In genomic region chr17:3838206-3838605, GRCh38 we compare ENCODE assay signal across 19 cellular contexts. TPM values are rescaled to one million over a fixed set of nuclear protein-coding genes. Genes with fewer than 3 reads are reported as not detected.
DNase-seq lines count a peak whose midpoint lies in the region; ATAC-seq and TF ChIP-seq lines count a peak whose summit lies in the region.
"Had no signal": no experiment of that assay in that cellular context is flagged by ENCODE, and none has a peak within 500 bp of the region (broad histone marks: within the 10 kb centered on the region; RNA-seq: fewer than 3 reads in every experiment).

No MANE protein-coding gene starts in this region.

- TF ChIP-seq CTCF in right atrium auricular region (IDR thresholded peaks at IDR 0.05) (no peak), WTC11 (IDR thresholded peaks at IDR 0.05) (no peak), adrenal gland (IDR thresholded peaks at IDR 0.05) (no peak)

- peaks cover 58% of the 10 kb centered on the region for H3K36me3 Mint-ChIP-seq in WTC11

- TF ChIP-seq POLR2A in adrenal gland (IDR thresholded peaks at IDR 0.05), result no peak

- intact Hi-C loops in left cardiac atrium (cut with DNase I) (no loop called here), adrenal gland (cut with DNase I) (no loop called here)

- no peaks in the 10 kb centered on the region for H3K27me3 ChIP-seq in right atrium auricular region
- H3K27me3 ChIP-seq in muscle layer of duodenum (ENCODE audit: low read depth, low read length), result no peaks in the 10 kb centered on the region
- no peaks in the 10 kb centered on the region for H3K27me3 ChIP-seq in adrenal gland

- peak overlapping the region; percentile 63; the same call in 1 of the 2 replicates for H3K27ac Mint-ChIP-seq in WTC11
- H3K27ac Mint-ChIP-seq: activated CD4-positive, alpha-beta memory T cell treated with anti-CD3 and anti-CD28 coated beads for 36 hours had no signal

- CTCF ChIA-PET in WTC11 (lab: Charles Lee), result interaction anchor here (1.2 to 2.3 kb wide), 3 partner anchors 11 to 155 kb away, joined by 5 to 13 read pairs (median 7); no protein-coding TSS in a partner anchor

- H3K9me3 ChIP-seq in right atrium auricular region (no peaks in the 10 kb centered on the region), muscle layer of duodenum (ENCODE audit: control insufficient read depth in 1 of 2, low read length in 2 of 2) (no peaks in the 10 kb centered on the region), adrenal gland (replicated peaks in 1 of 3) (no peaks in the 10 kb centered on the region)

- H3K27me3 Mint-ChIP-seq in WTC11 (ENCODE audit: low read depth), result no peaks in the 10 kb centered on the region
- H3K27me3 Mint-ChIP-seq: activated CD4-positive, alpha-beta memory T cell treated with anti-CD3 and anti-CD28 coated beads for 36 hours; central memory CD8-positive, alpha-beta T cell; stimulated activated naive CD8-positive, alpha-beta T cell treated with anti-CD3 and anti-CD28 coated beads, Interleukin-15, amount 100 ng/mL, for 72 hours had no signal

- ATAC-seq in left cardiac atrium (no peak), WTC11 (no peak), GM19452 (IDR thresholded peaks at IDR 0.05; ENCODE audit: unreplicated experiment) (no peak), HG03354 (IDR thresholded peaks at IDR 0.05; ENCODE audit: poor library complexity, severe bottlenecking, unreplicated experiment) (no peak)
- ATAC-seq: left ventricle myocardium superior; stimulated activated naive CD8-positive, alpha-beta T cell treated with anti-CD3 and anti-CD28 coated beads, Interleukin-15, amount 100 ng/mL, for 72 hours had no signal

- no peak overlapping the region for H3K4me3 Mint-ChIP-seq in WTC11
- H3K4me3 Mint-ChIP-seq: activated CD4-positive, alpha-beta memory T cell treated with anti-CD3 and anti-CD28 coated beads for 36 hours; central memory CD8-positive, alpha-beta T cell; stimulated activated naive CD8-positive, alpha-beta T cell treated with anti-CD3 and anti-CD28 coated beads, Interleukin-15, amount 100 ng/mL, for 72 hours had no signal

- no peaks in the 10 kb centered on the region for H3K4me1 Mint-ChIP-seq in WTC11

- peaks cover 0 to 22% of the 10 kb centered on the region in 2 donors for H3K4me1 ChIP-seq in right atrium auricular region
- H3K4me1 ChIP-seq in muscle layer of duodenum (ENCODE audit: control insufficient read depth in 1 of 2, insufficient read depth in 2 of 2, low read length in 2 of 2), result no peaks in the 10 kb centered on the region
- peaks cover 8 to 12% of the 10 kb centered on the region in 2 donors for H3K4me1 ChIP-seq in adrenal gland (replicated peaks in 1 of 2)

- H3K27ac ChIP-seq in right atrium auricular region (peak overlapping the region; percentile 19 to 40), muscle layer of duodenum (ENCODE audit: low read length) (peak overlapping the region; percentile 59), adrenal gland (no peak overlapping the region)
- H3K27ac ChIP-seq: GM23248 had no signal

- 80 to 90% (median 87%) methylated on average over 12 of the region's 12 CpGs for WGBS in adrenal gland, 4 donors

- H3K4me3 ChIP-seq in right atrium auricular region (no peak overlapping the region), muscle layer of duodenum (ENCODE audit: low read depth in 1 of 2, low read length in 2 of 2) (no peak overlapping the region), adrenal gland (no peak overlapping the region)
- H3K4me3 ChIP-seq: GM23248, SK-N-MC had no signal

- no peaks in the 10 kb centered on the region for H3K9me3 Mint-ChIP-seq in WTC11
- H3K9me3 Mint-ChIP-seq: activated CD4-positive, alpha-beta memory T cell treated with anti-CD3 and anti-CD28 coated beads for 36 hours; central memory CD8-positive, alpha-beta T cell; stimulated activated naive CD8-positive, alpha-beta T cell treated with anti-CD3 and anti-CD28 coated beads, Interleukin-15, amount 100 ng/mL, for 72 hours had no signal

- H3K36me3 ChIP-seq in right atrium auricular region, result peaks cover 49% of the 10 kb centered on the region
- peaks cover 28 to 41% of the 10 kb centered on the region in 2 donors for H3K36me3 ChIP-seq in muscle layer of duodenum (ENCODE audit: control insufficient read depth in 1 of 2, insufficient read depth in 2 of 2, low read length in 2 of 2)
- peaks cover 0 to 42% of the 10 kb centered on the region in 2 donors for H3K36me3 ChIP-seq in adrenal gland (replicated peaks in 1 of 2)

- no peak for DNase-seq in right atrium auricular region (ENCODE audit: low spot score)
- no peak for DNase-seq in left cardiac atrium
- DNase-seq in WTC11 (ENCODE audit: low spot score), result no peak
- no peak for DNase-seq in NCI-H345 (lab: John Stamatoyannopoulos, UW)
- no peak for DNase-seq in adrenal gland
- DNase-seq: activated CD4-positive, alpha-beta memory T cell treated with anti-CD3 and anti-CD28 coated beads for 36 hours; COR-L47; GM23248; hypothalamus; left ventricle myocardium superior; NCI-H1694 treated with DMSO at 0.1 percent for 48 hours; NCI-H524; stimulated activated CD4-positive, alpha-beta T cell treated with anti-CD3 and anti-CD28 coated beads, Interleukin-15, amount 100 ng/mL, for 24 hours; stimulated activated naive CD8-positive, alpha-beta T cell treated with anti-CD3 and anti-CD28 coated beads, Interleukin-15, amount 100 ng/mL, for 72 hours had no signal

- POLR2A ChIA-PET in WTC11 (lab: Charles Lee), result interaction anchor here (1.2 kb wide), 1 partner anchor 8 kb away, joined by 4 read pairs; the partner anchor contains the start of gene NCBP3

TF ChIP-seq in WTC11, 78 proteins besides CTCF, POLR2A, EP300 and RAD21 (continues in another document):
- TF ChIP-seq ELF4 (CRISPR knock-in tag; IDR thresholded peaks at IDR 0.05; ENCODE audit: low read depth), result no peak
- no peak for TF ChIP-seq NR3C1 (CRISPR knock-in tag; conservative IDR thresholded peaks at IDR 0.05; ENCODE audit: low read depth)
- TF ChIP-seq GRHL2 (CRISPR knock-in tag; IDR thresholded peaks at IDR 0.05; ENCODE audit: insufficient replicate concordance, severe bottlenecking), result no peak
- TF ChIP-seq EMX1 (CRISPR knock-in tag; IDR thresholded peaks at IDR 0.05), result no peak
- no peak for TF ChIP-seq RELA (CRISPR knock-in tag; IDR thresholded peaks at IDR 0.05; ENCODE audit: borderline replicate concordance)
- no peak for TF ChIP-seq GABPB1 (CRISPR knock-in tag; IDR thresholded peaks at IDR 0.05)
- no peak for TF ChIP-seq ZNF532 (CRISPR knock-in tag; IDR thresholded peaks at IDR 0.05; ENCODE audit: borderline replicate concordance)
- no peak for TF ChIP-seq JUN (CRISPR knock-in tag; IDR thresholded peaks at IDR 0.05)
- TF ChIP-seq, protein P1, sequence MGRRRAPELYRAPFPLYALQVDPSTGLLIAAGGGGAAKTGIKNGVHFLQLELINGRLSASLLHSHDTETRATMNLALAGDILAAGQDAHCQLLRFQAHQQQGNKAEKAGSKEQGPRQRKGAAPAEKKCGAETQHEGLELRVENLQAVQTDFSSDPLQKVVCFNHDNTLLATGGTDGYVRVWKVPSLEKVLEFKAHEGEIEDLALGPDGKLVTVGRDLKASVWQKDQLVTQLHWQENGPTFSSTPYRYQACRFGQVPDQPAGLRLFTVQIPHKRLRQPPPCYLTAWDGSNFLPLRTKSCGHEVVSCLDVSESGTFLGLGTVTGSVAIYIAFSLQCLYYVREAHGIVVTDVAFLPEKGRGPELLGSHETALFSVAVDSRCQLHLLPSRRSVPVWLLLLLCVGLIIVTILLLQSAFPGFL (CRISPR knock-in tag; IDR thresholded peaks at IDR 0.05; ENCODE audit: borderline replicate concordance), result no peak

RNA-seq across cellular contexts. Expression of gene NCBP3, which starts 7.8 kb away (rescaled TPM):
- 10 to 100 TPM; 15.2 to 21.4 TPM for total RNA-seq in right atrium auricular region
- 10 to 100 TPM; 16.3 to 24.4 TPM for total RNA-seq in left cardiac atrium
- 48.7 to 51.3 TPM (median 49.6 TPM) in 3 replicates for total RNA-seq in WTC11 (2021)
- 10 to 100 TPM; 11.0 to 30.3 (median 21.5) TPM for total RNA-seq in adrenal gland
- 10 to 100 TPM; 21.9 to 36.6 (median 22.8) TPM for polyA plus RNA-seq in adrenal gland

RNA-seq across cellular contexts. Expression of gene ITGAE, which starts 37.2 kb away (rescaled TPM):
- total RNA-seq in right atrium auricular region (10 to 100 TPM; 23.4 to 26.1 TPM), left cardiac atrium (10 to 100 TPM; 15.7 to 20.5 TPM), WTC11 (2021) (18.6 to 21.3 TPM (median 19.5 TPM) in 3 replicates), adrenal gland (10 to 100 TPM in 7 of 8 donors, 1 to 10 TPM in 1; 4.9 to 36.2 (median 23.0) TPM)
- polyA plus RNA-seq in adrenal gland, result 10 to 100 TPM; 46.7 to 85.3 (median 48.2) TPM

RNA-seq across cellular contexts. Expression of gene CAMKK1, which starts 54.6 kb away (rescaled TPM):
- total RNA-seq in right atrium auricular region (1 to 10 TPM; 3.0 to 3.2 TPM), left cardiac atrium (1 to 10 TPM; 4.1 to 5.1 TPM), WTC11 (2021) (8.0 to 9.6 TPM (median 8.7 TPM) in 3 replicates), adrenal gland (10 to 100 TPM in 6 of 8 donors, 1 to 10 TPM in 2; 6.0 to 17.9 (median 10.8) TPM)
- 10 to 100 TPM in 2 of 3 donors, 1 to 10 TPM in 1; 6.9 to 28.2 (median 10.6) TPM for polyA plus RNA-seq in adrenal gland

Comparison
In these comparisons a context has a peak if more than half of its experiments do, and no peak if none do; other contexts are left out.
1. H3K27ac ChIP-seq: peak in right atrium auricular region (2 of 2) and muscle layer of duodenum (single experiment); none in adrenal gland (0 of 5).